In the genomic region with DNA sequence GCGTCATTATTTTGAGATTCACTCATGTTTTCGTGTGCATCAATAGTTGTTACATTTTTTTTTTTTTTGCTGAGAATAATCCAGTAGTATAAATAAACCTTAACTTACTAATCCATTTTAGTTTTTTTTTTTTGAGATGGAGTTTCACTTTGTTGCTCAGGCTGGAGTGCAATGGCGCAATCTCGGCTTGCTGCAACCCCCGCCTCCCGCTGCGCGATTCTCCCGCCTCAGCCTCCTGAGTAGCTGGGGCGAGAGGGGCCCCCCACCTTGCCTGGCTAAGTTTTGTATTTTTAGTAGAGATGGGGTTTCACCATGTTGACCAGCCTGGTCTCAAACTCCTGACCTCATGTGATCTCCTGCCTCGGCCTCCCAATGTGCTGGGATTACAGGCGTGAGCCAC, we compare ENCODE assay signal across 29 cellular contexts.
"Had no signal": no experiment of that assay in that cellular context is flagged by ENCODE, and none has a peak within 500 bp of the region (broad histone marks: within the 10 kb centered on the region; RNA-seq: fewer than 3 reads in every experiment).

No MANE protein-coding gene starts in this region.

- H2AFZ ChIP-seq: hepatocyte had no signal

- H3K4me2 ChIP-seq: hepatocyte had no signal

- H3K27ac ChIP-seq: colonic mucosa, coronary artery, dorsolateral prefrontal cortex, epithelial cell of prostate, esophagus muscularis mucosa, esophagus squamous epithelium, foreskin keratinocyte, gastrocnemius medialis, gastroesophageal sphincter, heart left ventricle, heart right ventricle, hepatocyte had no signal

- H3K4me3 ChIP-seq: colonic mucosa, coronary artery, dorsolateral prefrontal cortex, esophagus muscularis mucosa, esophagus squamous epithelium, gastrocnemius medialis, gastroesophageal sphincter, heart left ventricle, heart right ventricle, hepatocyte had no signal

- FAIRE-seq: colon, endometrium, endothelial cell of umbilical vein, frontal cortex had no signal

- DNase-seq: colonic mucosa; cortex of kidney; dermis blood vessel endothelial cell; dorsolateral prefrontal cortex; effector CD4-positive, alpha-beta T cell; effector CD8-positive, alpha-beta T cell; effector memory CD4-positive, alpha-beta T cell; effector memory CD8-positive, alpha-beta T cell; endodermal cell; erythroblast; esophagus squamous epithelium; foreskin fibroblast; foreskin keratinocyte; foreskin melanocyte; gastrocnemius medialis; glutamatergic neuron; head of caudate nucleus; heart left ventricle; heart right ventricle had no signal

- H3K9me3 ChIP-seq: colonic mucosa, esophagus muscularis mucosa, esophagus squamous epithelium, gastrocnemius medialis, gastroesophageal sphincter had no signal

- H3K4me1 ChIP-seq: colonic mucosa, esophagus muscularis mucosa, esophagus squamous epithelium, foreskin keratinocyte, gastrocnemius medialis, gastroesophageal sphincter, heart left ventricle, heart right ventricle had no signal

- H3K36me3 ChIP-seq: colonic mucosa, esophagus muscularis mucosa, esophagus squamous epithelium, gastrocnemius medialis, gastroesophageal sphincter, heart left ventricle, heart right ventricle had no signal

- H3K79me2 ChIP-seq: hepatocyte had no signal

- H3K27me3 ChIP-seq: colonic mucosa, dorsolateral prefrontal cortex, esophagus muscularis mucosa, esophagus squamous epithelium, foreskin keratinocyte, gastrocnemius medialis, gastroesophageal sphincter, heart left ventricle, heart right ventricle, hepatocyte had no signal

- ATAC-seq: effector memory CD8-positive, alpha-beta T cell; esophagus mucosa; foreskin keratinocyte; gastrocnemius medialis; gastroesophageal sphincter; heart left ventricle; heart right ventricle had no signal
